ENCODE assay signal across 1 cellular context in the genomic region with DNA sequence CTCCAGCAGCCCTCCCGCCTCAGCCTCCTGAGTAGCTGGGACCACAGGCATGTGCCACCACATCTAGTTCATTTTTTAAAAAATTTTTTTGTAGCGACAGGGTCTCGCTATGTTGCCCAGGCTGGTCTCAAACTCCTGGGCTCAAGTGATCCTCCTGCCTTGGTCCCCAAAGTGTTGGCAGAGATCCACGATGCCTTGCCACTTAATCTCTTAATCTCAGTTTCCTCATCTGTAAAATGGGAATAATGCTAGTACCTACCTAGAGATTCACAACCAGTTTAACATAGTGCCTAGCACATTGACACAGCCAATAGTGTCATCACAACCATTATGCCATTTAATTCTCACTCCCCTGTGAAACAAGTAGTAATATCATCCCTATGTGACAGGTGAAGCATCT.
TF ChIP-seq lines count a peak whose summit lies in the region.

No MANE protein-coding gene starts in this region.

TF ChIP-seq in IMR-90, 13 proteins besides CTCF, POLR2A, EP300 and RAD21 (continued from another document):
- TF ChIP-seq FOS (IDR thresholded peaks at IDR 0.05; ENCODE audit: low read depth, low read length) (no peak), MAZ (IDR thresholded peaks at IDR 0.05; ENCODE audit: borderline replicate concordance, low read depth, low read length) (no peak), BHLHE40 (IDR thresholded peaks at IDR 0.05; ENCODE audit: low read depth, low read length) (no peak), USF2 (IDR thresholded peaks at IDR 0.05; ENCODE audit: low read depth, low read length) (no peak), RFX5 (IDR thresholded peaks at IDR 0.05; ENCODE audit: low read depth, low read length) (no peak), SMC3 (IDR thresholded peaks at IDR 0.05; ENCODE audit: low read depth, low read length) (no peak)
